In genomic region chr3:12425850-12426579, GRCh38 we compare ENCODE assay signal across 30 cellular contexts. TPM values are rescaled to one million over a fixed set of nuclear protein-coding genes. Genes with fewer than 3 reads are reported as not detected.
DNase-seq lines count a peak whose midpoint lies in the region; ATAC-seq and TF ChIP-seq lines count a peak whose summit lies in the region.
"Had no signal": no experiment of that assay in that cellular context is flagged by ENCODE, and none has a peak within 500 bp of the region (broad histone marks: within the 10 kb centered on the region; RNA-seq: fewer than 3 reads in every experiment).

No MANE protein-coding gene starts in this region.

- H2AFZ ChIP-seq in GM23338 (peak overlapping the region; percentile 47), hepatocyte (peak overlapping the region; percentile 23)

- peaks cover 46% of the 10 kb centered on the region for H3K4me1 Mint-ChIP-seq in GM23338
- H3K4me1 Mint-ChIP-seq in progenitor cell of endocrine pancreas (ENCODE audit: low read depth) = peaks cover 63% of the 10 kb centered on the region

- no peaks in the 10 kb centered on the region for H3K36me3 ChIP-seq in GM23338 (ENCODE audit: insufficient read depth)
- no peaks in the 10 kb centered on the region for H3K36me3 ChIP-seq in hepatocyte (replicated peaks; ENCODE audit: insufficient read depth, low read depth)
- H3K36me3 ChIP-seq: lower lobe of right lung, ovary, uterus had no signal

- H3F3A ChIP-seq in GM23338 (replicated peaks; ENCODE audit: low read depth) = no peaks in the 10 kb centered on the region

- TF ChIP-seq CTCF in GM23338 (conservative IDR thresholded peaks at IDR 0.05; ENCODE audit: low read depth in 2 of 2) (no peak), hepatocyte (IDR thresholded peaks at IDR 0.05; ENCODE audit: poor library complexity) (no peak), progenitor cell of endocrine pancreas (IDR thresholded peaks at IDR 0.05; ENCODE audit: unreplicated experiment) (no peak)

- peaks cover 10% of the 10 kb centered on the region for H3K27me3 Mint-ChIP-seq in GM23338 (ENCODE audit: insufficient read depth, low read depth, poor library complexity)
- no peaks in the 10 kb centered on the region for H3K27me3 Mint-ChIP-seq in progenitor cell of endocrine pancreas

- H3K9me3 ChIP-seq in hepatocyte (ENCODE audit: low read depth) = no peaks in the 10 kb centered on the region
- H3K9me3 ChIP-seq: A549, lower lobe of right lung, ovary, testis, uterus had no signal

- 51% methylated on average over 11 of the region's 11 CpGs for WGBS in hepatocyte (ENCODE audit: low lambda C conversion rate, missing lambda C conversion rate)

- H3K27ac Mint-ChIP-seq in GM23338 = no peak overlapping the region
- H3K27ac Mint-ChIP-seq in progenitor cell of endocrine pancreas = peak overlapping the region; percentile 41
- H3K27ac Mint-ChIP-seq: activated CD4-positive, alpha-beta T cell treated with anti-CD3 and anti-CD28 coated beads, Interleukin-2, amount 10 ng/mL, durations not matched to agents 7 days and 5 days; activated CD8-positive, alpha-beta memory T cell treated with anti-CD3 and anti-CD28 coated beads, Interleukin-2, amount 10 ng/mL, durations not matched to agents 7 days and 5 days; activated naive CD8-positive, alpha-beta T cell treated with anti-CD3 and anti-CD28 coated beads, Interleukin-2, amount 50 U/mL, for 24 hours; CD4-positive, alpha-beta T cell had no signal

- H3K27ac ChIP-seq in GM23338 (ENCODE audit: low read depth) (no peak overlapping the region), hepatocyte (no peak overlapping the region)
- H3K27ac ChIP-seq: coronary artery, foreskin keratinocyte, HL-60, lower lobe of right lung, ovary, testis had no signal

- H4K20me1 ChIP-seq in GM23338 (replicated peaks; ENCODE audit: insufficient read depth) = no peaks in the 10 kb centered on the region
- no peaks in the 10 kb centered on the region for H4K20me1 ChIP-seq in hepatocyte (ENCODE audit: insufficient read depth, poor library complexity, severe bottlenecking)

- H3K9me2 ChIP-seq in GM23338 (ENCODE audit: insufficient read depth) = no peaks in the 10 kb centered on the region; the same call in 1 of the 2 replicates
- no peaks in the 10 kb centered on the region for H3K9me2 ChIP-seq in hepatocyte (replicated peaks; ENCODE audit: insufficient read depth)

- DNase-seq in GM23338 (ENCODE audit: low spot score) (peak; percentile 56), hepatocyte (ENCODE audit: low spot score) (no peak), progenitor cell of endocrine pancreas (ENCODE audit: low spot score, unreplicated experiment) (no peak), NCI-H1417 treated with DMSO at 0.1 percent for 48 hours (lab: John Stamatoyannopoulos, UW) (no peak), KBM-7 (no peak), cerebellum (ENCODE audit: low spot score) (no peak), NCI-H2081 (lab: John Stamatoyannopoulos, UW) (no peak)
- DNase-seq: activated CD4-positive, alpha-beta T cell treated with anti-CD3 and anti-CD28 coated beads, Interleukin-2, amount 10 ng/mL, durations not matched to agents 7 days and 5 days; activated CD8-positive, alpha-beta memory T cell treated with anti-CD3 and anti-CD28 coated beads, Interleukin-2, amount 10 ng/mL, durations not matched to agents 7 days and 5 days; activated naive CD4-positive, alpha-beta T cell; activated naive CD8-positive, alpha-beta T cell treated with anti-CD3 and anti-CD28 coated beads, Interleukin-2, amount 50 U/mL, for 24 hours; activated T-cell treated with anti-CD3 and anti-CD28 coated beads, Interleukin-2, amount 50 U/mL, for 48 hours; AML-193; CD4-positive, alpha-beta T cell; effector memory CD4-positive, alpha-beta T cell; foreskin keratinocyte; head of caudate nucleus; lower lobe of right lung; NCI-H2029; NCI-H526; ovary; SIG-M5; small intestine; stimulated activated naive CD8-positive, alpha-beta T cell treated with anti-CD3 and anti-CD28 coated beads, Interleukin-15, Interleukin-2, amounts not matched to agents 100 U/mL and 50 U/mL, for 24 hours; testis; uterus had no signal

- H3K4me2 ChIP-seq in GM23338 (peak overlapping the region; percentile 25), hepatocyte (no peak overlapping the region)
- H3K4me2 ChIP-seq: A549 had no signal

- H3K4me1 ChIP-seq in GM23338 (ENCODE audit: insufficient read depth) (peaks cover 38% of the 10 kb centered on the region), hepatocyte (ENCODE audit: insufficient read depth) (peaks cover 46% of the 10 kb centered on the region)
- H3K4me1 ChIP-seq: foreskin keratinocyte, testis had no signal

- H3K79me2 ChIP-seq in GM23338 (replicated peaks; ENCODE audit: insufficient read depth) = no peaks in the 10 kb centered on the region
- H3K79me2 ChIP-seq in hepatocyte = no peaks in the 10 kb centered on the region

- peak; percentile 33; the same call in 2 of the 3 replicates for ATAC-seq in GM23338
- ATAC-seq in SK-N-SH treated with all-trans-retinoic acid at 6 μM for 48 hours = no peak
- ATAC-seq: A549; activated CD8-positive, alpha-beta memory T cell treated with anti-CD3 and anti-CD28 coated beads, Interleukin-2, amount 10 ng/mL, durations not matched to agents 7 days and 5 days; activated naive CD8-positive, alpha-beta T cell treated with anti-CD3 and anti-CD28 coated beads, Interleukin-2, amount 50 U/mL, for 24 hours; foreskin keratinocyte; lower lobe of right lung; stimulated activated naive CD8-positive, alpha-beta T cell treated with anti-CD3 and anti-CD28 coated beads, Interleukin-15, Interleukin-2, amounts not matched to agents 100 U/mL and 50 U/mL, for 24 hours had no signal

- H3K4me3 Mint-ChIP-seq in GM23338 (peak overlapping the region; percentile 22; the same call in 2 of the 3 replicates), progenitor cell of endocrine pancreas (ENCODE audit: low read depth) (no peak overlapping the region)
- H3K4me3 Mint-ChIP-seq: activated CD4-positive, alpha-beta T cell treated with anti-CD3 and anti-CD28 coated beads, Interleukin-2, amount 10 ng/mL, durations not matched to agents 7 days and 5 days; activated CD8-positive, alpha-beta memory T cell treated with anti-CD3 and anti-CD28 coated beads, Interleukin-2, amount 10 ng/mL, durations not matched to agents 7 days and 5 days; activated naive CD8-positive, alpha-beta T cell treated with anti-CD3 and anti-CD28 coated beads, Interleukin-2, amount 50 U/mL, for 24 hours; CD4-positive, alpha-beta T cell had no signal

- H3K9me3 Mint-ChIP-seq in GM23338 (no peaks in the 10 kb centered on the region), progenitor cell of endocrine pancreas (ENCODE audit: low read depth) (no peaks in the 10 kb centered on the region)
- H3K9me3 Mint-ChIP-seq: activated CD4-positive, alpha-beta T cell treated with anti-CD3 and anti-CD28 coated beads, Interleukin-2, amount 10 ng/mL, durations not matched to agents 7 days and 5 days; activated naive CD8-positive, alpha-beta T cell treated with anti-CD3 and anti-CD28 coated beads, Interleukin-2, amount 50 U/mL, for 24 hours; CD4-positive, alpha-beta T cell had no signal

- peak overlapping the region; percentile 8 for H3K4me3 ChIP-seq in GM23338
- no peak overlapping the region for H3K4me3 ChIP-seq in hepatocyte
- H3K4me3 ChIP-seq: A549, coronary artery, lower lobe of right lung, ovary, testis, uterus had no signal

- H3K27me3 ChIP-seq in GM23338 (ENCODE audit: insufficient read depth) = no peaks in the 10 kb centered on the region
- no peaks in the 10 kb centered on the region for H3K27me3 ChIP-seq in hepatocyte
- H3K27me3 ChIP-seq: ovary, testis, uterus had no signal

- no peaks in the 10 kb centered on the region for H3K36me3 Mint-ChIP-seq in GM23338 (ENCODE audit: low read depth)
- peaks cover 2% of the 10 kb centered on the region for H3K36me3 Mint-ChIP-seq in progenitor cell of endocrine pancreas (ENCODE audit: insufficient read depth)
- H3K36me3 Mint-ChIP-seq: activated CD8-positive, alpha-beta memory T cell treated with anti-CD3 and anti-CD28 coated beads, Interleukin-2, amount 10 ng/mL, durations not matched to agents 7 days and 5 days had no signal

- in situ Hi-C loops in KBM-7 (cut with MboI; ENCODE audit: low pct_unique_long_range_greater_than_20kb, low sequenced_read_pairs) = no loop called here

TF ChIP-seq in GM23338, 12 proteins besides CTCF, POLR2A, EP300 and RAD21 (continues in another document):
- TF ChIP-seq CREB1 (CRISPR knock-in tag; IDR thresholded peaks at IDR 0.05; ENCODE audit: low read depth) (no peak), JUNB (IDR thresholded peaks at IDR 0.05; ENCODE audit: unreplicated experiment) (no peak)

TF ChIP-seq in SK-N-SH treated with all-trans-retinoic acid at 6 μM for 48 hours, 23 proteins besides CTCF, POLR2A, EP300 and RAD21:
- TF ChIP-seq ZNF70 (CRISPR knock-in tag; IDR thresholded peaks at IDR 0.05) (no peak), CSDC2 (CRISPR knock-in tag; IDR thresholded peaks at IDR 0.05) (no peak), PPARA (CRISPR knock-in tag; IDR thresholded peaks at IDR 0.05; ENCODE audit: borderline replicate concordance) (no peak), ISL1 (CRISPR knock-in tag; IDR thresholded peaks at IDR 0.05) (no peak), ZFP3 (CRISPR knock-in tag; IDR thresholded peaks at IDR 0.05) (no peak), ZFP30 (CRISPR knock-in tag; IDR thresholded peaks at IDR 0.05) (no peak), ESRRG (CRISPR knock-in tag; IDR thresholded peaks at IDR 0.05) (no peak), TCF4 (CRISPR knock-in tag; IDR thresholded peaks at IDR 0.05; ENCODE audit: borderline replicate concordance) (peak; percentile 48; the same call in 1 of the 2 replicates), CSRNP3 (CRISPR knock-in tag; IDR thresholded peaks at IDR 0.05) (no peak)

RNA-seq across cellular contexts. Expression of gene TSEN2, which starts 58.3 kb away (rescaled TPM):
- 25.8 and 27.7 TPM in 2 replicates for total RNA-seq in GM23338 (2014; rRNA removed; shearing (Covaris generic))
- polyA plus RNA-seq in GM23338 (2016; fragmentation: Nextera tagmentation; extraction: Ambion mirVana) (24.1 and 30.0 TPM in 2 replicates), hepatocyte (17.8 and 23.2 TPM in 2 replicates)
- total RNA-seq in hepatocyte (7.8 and 9.6 TPM in 2 replicates), progenitor cell of endocrine pancreas (33.3 and 33.7 TPM in 2 replicates), cerebellum (36.0 TPM)
